Comparison of ENCODE assay signal across 13 cellular contexts in the genomic region with DNA sequence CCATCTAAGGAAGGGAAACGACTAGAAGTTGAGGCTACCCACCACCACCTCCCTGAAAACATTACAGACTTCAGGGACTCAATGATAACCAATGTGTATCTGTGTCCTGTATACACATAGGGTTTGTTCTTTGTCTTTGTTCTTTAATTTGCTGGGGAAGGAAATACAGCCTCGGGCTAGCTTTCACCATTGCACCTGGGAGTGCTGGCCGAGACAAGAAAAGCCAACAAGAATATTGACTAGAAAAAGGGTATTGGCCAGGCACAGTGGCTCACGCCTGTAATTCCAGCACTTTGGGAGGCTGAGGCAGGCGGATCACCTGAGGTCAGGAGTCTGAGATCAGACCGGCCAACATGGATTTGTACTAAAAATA. TPM values are rescaled to one million over a fixed set of nuclear protein-coding genes. Genes with fewer than 3 reads are reported as not detected.
A peak's percentile ranks its signal among the peaks of the same experiment; 100 is the strongest.
DNase-seq lines count a peak whose midpoint lies in the region; ATAC-seq and TF ChIP-seq lines count a peak whose summit lies in the region.
"Had no signal": no experiment of that assay in that cellular context is flagged by ENCODE, and none has a peak within 500 bp of the region (broad histone marks: within the 10 kb centered on the region; RNA-seq: fewer than 3 reads in every experiment).

No MANE protein-coding gene starts in this region.

- peaks cover 7% of the 10 kb centered on the region for H3F3A ChIP-seq in PC-3 (ENCODE audit: low read length, unreplicated experiment)

- H3K4me2 ChIP-seq in PC-3 (ENCODE audit: low read length), result peak overlapping the region; percentile 59; the same call in 1 of the 2 replicates
- H3K4me2 ChIP-seq: A549, KMS-11 had no signal

- H3K27ac Mint-ChIP-seq in MCF 10A (ENCODE audit: low read depth, unreplicated experiment) (no peak overlapping the region), mesothelial cell of epicardium (peak overlapping the region; percentile 35), Calu3 (ENCODE audit: unreplicated experiment) (no peak overlapping the region)

- no peak for DNase-seq in breast epithelium (ENCODE audit: low spot score in 2 of 2)
- DNase-seq in MCF 10A (ENCODE audit: unreplicated experiment), result no peak
- DNase-seq in PC-3, result no peak
- DNase-seq in mesothelial cell of epicardium (ENCODE audit: low spot score in 2 of 2, unreplicated experiment in 2 of 2), result no peak
- no peak for DNase-seq in T-helper 9 cell
- no peak for DNase-seq in Calu3
- DNase-seq in AML-193 (lab: John Stamatoyannopoulos, UW), result no peak
- DNase-seq in SK-N-DZ (ENCODE audit: low spot score), result no peak
- DNase-seq: SIG-M5 had no signal

- H3K9me3 Mint-ChIP-seq in MCF 10A (ENCODE audit: unreplicated experiment) (no peaks in the 10 kb centered on the region), mesothelial cell of epicardium (no peaks in the 10 kb centered on the region), Calu3 (ENCODE audit: low read depth, unreplicated experiment) (no peaks in the 10 kb centered on the region)
- H3K9me3 Mint-ChIP-seq: CD4-positive, alpha-beta memory T cell had no signal

- no peak overlapping the region for H2AFZ ChIP-seq in PC-3 (ENCODE audit: low read length)

- TF ChIP-seq POLR2A in breast epithelium (IDR thresholded peaks at IDR 0.05), result no peak

- H3K4me1 ChIP-seq in breast epithelium (peaks cover 0 to 9% of the 10 kb centered on the region in 2 donors), PC-3 (ENCODE audit: insufficient read depth, low read length) (peaks cover 42% of the 10 kb centered on the region)

- CTCF ChIA-PET in MCF 10A (lab: Yijun Ruan, JAX), result interaction anchor here (0.6 to 43.9 kb wide), 36 partner anchors 9 to 495 kb away, joined by 3 to 1156 read pairs (median 6); no protein-coding TSS in a partner anchor
- CTCF ChIA-PET in PC-3 (lab: Charles Lee), result interaction anchor here (0.9 to 2.8 kb wide), 6 partner anchors 26 to 240 kb away, joined by 3 to 103 read pairs (median 6); partner anchors contain the start of gene MDM4
- CTCF ChIA-PET in Calu3 (lab: Charles Lee), result interaction anchor here (1.3 to 4.6 kb wide), 5 partner anchors 57 to 241 kb away, joined by 4 to 107 read pairs (median 10); no protein-coding TSS in a partner anchor

- H3K4me1 Mint-ChIP-seq in MCF 10A (ENCODE audit: insufficient read depth, unreplicated experiment) (peaks cover 9% of the 10 kb centered on the region), mesothelial cell of epicardium (peaks cover 36% of the 10 kb centered on the region), Calu3 (ENCODE audit: low read depth, unreplicated experiment) (peaks cover 30% of the 10 kb centered on the region)

- H3K27ac ChIP-seq in breast epithelium (peak overlapping the region; percentile 39 to 66), PC-3 (ENCODE audit: low read length) (peak overlapping the region; percentile 54)
- H3K27ac ChIP-seq: A549, KMS-11 had no signal

- intact Hi-C loops in breast epithelium (cut with DNase I; ENCODE audit: low total_unique reads), result no loop called here
- intact Hi-C loops in MCF 10A (cut with micrococcal nuclease), result loop anchor here (1.0 to 10.0 kb wide), 2 partner anchors 197 to 688 kb away; no protein-coding TSS in a partner anchor
- intact Hi-C loops in PC-3 (cut with micrococcal nuclease), result loop anchor here (1.0 to 2.0 kb wide), 3 partner anchors 54 to 241 kb away; no protein-coding TSS in a partner anchor
- intact Hi-C loops in Calu3 (cut with micrococcal nuclease; ENCODE audit: unreplicated experiment), result loop anchor here (1.0 kb wide), 2 partner anchors 198 to 241 kb away; no protein-coding TSS in a partner anchor

- no peaks in the 10 kb centered on the region for H3K9me2 ChIP-seq in PC-3 (replicated peaks; ENCODE audit: low read length)

- H4K20me1 ChIP-seq in PC-3 (ENCODE audit: low read length), result no peaks in the 10 kb centered on the region

- H3K79me2 ChIP-seq in PC-3 (ENCODE audit: low read length), result no peaks in the 10 kb centered on the region

- TF ChIP-seq CTCF in breast epithelium (IDR thresholded peaks at IDR 0.05), result no peak
- no peak for TF ChIP-seq CTCF in MCF 10A (IDR thresholded peaks at IDR 0.05; ENCODE audit: unreplicated experiment)
- no peak for TF ChIP-seq CTCF in PC-3 (conservative IDR thresholded peaks at IDR 0.05; ENCODE audit: low read depth, low read length)
- TF ChIP-seq CTCF in mesothelial cell of epicardium (IDR thresholded peaks at IDR 0.05; ENCODE audit: unreplicated experiment), result no peak
- TF ChIP-seq CTCF in Calu3 (IDR thresholded peaks at IDR 0.05; ENCODE audit: unreplicated experiment), result no peak

- H3K27me3 ChIP-seq in breast epithelium (no peaks in the 10 kb centered on the region), PC-3 (ENCODE audit: low read length) (no peaks in the 10 kb centered on the region)

- H3K36me3 ChIP-seq in breast epithelium (no peaks in the 10 kb centered on the region), PC-3 (ENCODE audit: low read depth, low read length) (peaks cover 6% of the 10 kb centered on the region)

- H3K4me3 Mint-ChIP-seq in MCF 10A (ENCODE audit: unreplicated experiment) (no peak overlapping the region), mesothelial cell of epicardium (no peak overlapping the region), Calu3 (ENCODE audit: low read depth, unreplicated experiment) (no peak overlapping the region)

- POLR2A ChIA-PET in MCF 10A (lab: Yijun Ruan, JAX), result interaction anchor here (1.2 to 2.3 kb wide), 5 partner anchors 18 to 241 kb away, joined by 3 to 26 read pairs (median 4); no protein-coding TSS in a partner anchor
- POLR2A ChIA-PET in PC-3 (lab: Charles Lee; ENCODE audit: unreplicated experiment), result no interaction called here

- no TSS peak for BruUV-seq in MCF 10A (replicated peaks; lab: Mats Ljungman, UMichigan)
- BruUV-seq in PC-3 (replicated peaks; lab: Mats Ljungman, UMichigan), result no TSS peak
- no TSS peak for BruUV-seq in Calu3 (replicated peaks; lab: Mats Ljungman, UMichigan)

- H3K27me3 Mint-ChIP-seq in MCF 10A (ENCODE audit: insufficient read depth, unreplicated experiment) (no peaks in the 10 kb centered on the region), mesothelial cell of epicardium (ENCODE audit: low read depth) (no peaks in the 10 kb centered on the region), Calu3 (ENCODE audit: unreplicated experiment) (no peaks in the 10 kb centered on the region)
- H3K27me3 Mint-ChIP-seq: CD4-positive, alpha-beta memory T cell had no signal

- no peak for ATAC-seq in PC-3

- no peaks in the 10 kb centered on the region for H3K9me3 ChIP-seq in breast epithelium
- peaks cover 5% of the 10 kb centered on the region for H3K9me3 ChIP-seq in PC-3 (ENCODE audit: low read length)

- H3K4me3 ChIP-seq in breast epithelium, result no peak overlapping the region
- H3K4me3 ChIP-seq in PC-3 (ENCODE audit: low read length), result no peak overlapping the region
- H3K4me3 ChIP-seq: A549, GM12878 had no signal

- no peaks in the 10 kb centered on the region for H3K36me3 Mint-ChIP-seq in MCF 10A (ENCODE audit: insufficient read depth, unreplicated experiment)
- peaks cover 7% of the 10 kb centered on the region for H3K36me3 Mint-ChIP-seq in mesothelial cell of epicardium
- peaks cover 4% of the 10 kb centered on the region for H3K36me3 Mint-ChIP-seq in Calu3 (ENCODE audit: insufficient read depth, unreplicated experiment)

- peak overlapping the region; percentile 8; the same call in 1 of the 2 replicates for H3K9ac ChIP-seq in PC-3 (ENCODE audit: low read length)
- H3K9ac ChIP-seq: KMS-11 had no signal

RNA-seq across cellular contexts. Expression of gene MDM4, which starts 50.4 kb away (rescaled TPM):
- total RNA-seq in breast epithelium, result 100 to 1,000 TPM in 2 of 3 donors, 10 to 100 TPM in 1; 63.5 to 128 (median 103) TPM
- total RNA-seq in MCF 10A (2022), result 162 and 174 TPM in 2 replicates
- total RNA-seq in PC-3 (2014; rRNA removed), result 36.3 and 55.7 TPM in 2 replicates
- total RNA-seq in mesothelial cell of epicardium, result 132 to 154 TPM (median 136 TPM) in 3 replicates
- 101 and 106 TPM in 2 replicates for total RNA-seq in Calu3 (2022)
- polyA plus RNA-seq in SK-N-DZ (2014; cell fraction: cytosol; rRNA removed), result 26.3 and 28.1 TPM in 2 replicates
- polyA plus RNA-seq in SK-N-DZ (2014; cell fraction: nucleus; rRNA removed), result 69.6 and 119 TPM in 2 replicates
